In genomic region chr22:29312218-29313125, GRCh38 we compare ENCODE assay signal across 19 cellular contexts. TPM values are rescaled to one million over a fixed set of nuclear protein-coding genes. Genes with fewer than 3 reads are reported as not detected.
DNase-seq lines count a peak whose midpoint lies in the region; ATAC-seq and TF ChIP-seq lines count a peak whose summit lies in the region.
"Had no signal": no experiment of that assay in that cellular context is flagged by ENCODE, and none has a peak within 500 bp of the region (broad histone marks: within the 10 kb centered on the region; RNA-seq: fewer than 3 reads in every experiment).

No MANE protein-coding gene starts in this region.

- H3K27ac ChIP-seq in left ventricle myocardium inferior (replicated peaks), result peak overlapping the region; percentile 97

- H3K27ac Mint-ChIP-seq in chondrocyte (ENCODE audit: unreplicated experiment) (peak overlapping the region; percentile 78), nephron (no peak overlapping the region)
- H3K27ac Mint-ChIP-seq: GM23338; T-helper 1 cell treated with Interleukin-12 subunit alpha and Interleukin-12 subunit beta and Interleukin-4 antibody, amounts not matched to agents 30 μg/mL and 1 μg/mL, for 36 hours had no signal

- H3K4me1 ChIP-seq in left ventricle myocardium inferior, result peaks cover 86% of the 10 kb centered on the region

- no peak for DNase-seq in left ventricle myocardium inferior
- DNase-seq in Right ventricle myocardium superior, result no peak
- DNase-seq in chondrocyte (ENCODE audit: low spot score), result peak; percentile 33
- DNase-seq in NCI-H2171 (lab: John Stamatoyannopoulos, UW), result no peak
- DNase-seq in NCI-H2107 (lab: John Stamatoyannopoulos, UW), result no peak
- no peak for DNase-seq in effector CD8-positive, alpha-beta T cell (lab: John Stamatoyannopoulos, UW)
- DNase-seq in activated CD4-positive, CD25-positive, alpha-beta regulatory T cell (lab: John Stamatoyannopoulos, UW), result no peak
- DNase-seq: activated CD4-positive, CD25-positive, alpha-beta regulatory T cell treated with anti-CD3 and anti-CD28 coated beads, Interleukin-2, amount 50 U/mL, for 72 hours; AML-193; DMS153; IMR-90; MV-4-11; NCI-H2081 treated with DMSO at 0.1 percent for 48 hours; NCI-H748 treated with DMSO at 0.1 percent for 48 hours had no signal

- H3K27me3 Mint-ChIP-seq in chondrocyte (ENCODE audit: low read depth) (peaks cover 14% of the 10 kb centered on the region), nephron (ENCODE audit: low read depth) (peaks cover 52% of the 10 kb centered on the region)

- H3K27me3 ChIP-seq in left ventricle myocardium inferior (ENCODE audit: low read depth), result peaks cover 34% of the 10 kb centered on the region

- H3K4me1 Mint-ChIP-seq in chondrocyte (ENCODE audit: low read depth) (peaks cover 45% of the 10 kb centered on the region), nephron (peaks cover 17% of the 10 kb centered on the region)

- no peak for ATAC-seq in Right ventricle myocardium superior (ENCODE audit: poor library complexity)

- H3K36me3 Mint-ChIP-seq in chondrocyte (ENCODE audit: low read depth) (peaks cover 13% of the 10 kb centered on the region), nephron (ENCODE audit: low read depth) (peaks cover 5% of the 10 kb centered on the region)

- H3K9me3 Mint-ChIP-seq in chondrocyte (ENCODE audit: low read depth) (no peaks in the 10 kb centered on the region), nephron (no peaks in the 10 kb centered on the region)
- H3K9me3 Mint-ChIP-seq: T-helper 1 cell treated with Interleukin-12 subunit alpha and Interleukin-12 subunit beta and Interleukin-4 antibody, amounts not matched to agents 30 μg/mL and 1 μg/mL, for 36 hours had no signal

- no peak overlapping the region for H3K4me3 ChIP-seq in left ventricle myocardium inferior
- H3K4me3 ChIP-seq: GM23338 had no signal

- H3K4me3 Mint-ChIP-seq in chondrocyte (ENCODE audit: unreplicated experiment) (no peak overlapping the region), nephron (peak overlapping the region; percentile 11 to 40 (median 17))
- H3K4me3 Mint-ChIP-seq: GM23338; T-helper 1 cell treated with Interleukin-12 subunit alpha and Interleukin-12 subunit beta and Interleukin-4 antibody, amounts not matched to agents 30 μg/mL and 1 μg/mL, for 36 hours had no signal

- TF ChIP-seq CTCF in left ventricle myocardium inferior (IDR thresholded peaks at IDR 0.05; ENCODE audit: borderline replicate concordance) (no peak), chondrocyte (IDR thresholded peaks at IDR 0.05) (no peak), nephron (IDR thresholded peaks at IDR 0.05; ENCODE audit: unreplicated experiment in 3 of 3) (no peak)

- no peaks in the 10 kb centered on the region for H3K9me3 ChIP-seq in left ventricle myocardium inferior (replicated peaks)
- H3K9me3 ChIP-seq: tibial nerve had no signal

- H3K36me3 ChIP-seq in left ventricle myocardium inferior, result no peaks in the 10 kb centered on the region
- H3K36me3 ChIP-seq: tibial nerve had no signal

- intact Hi-C loops in left ventricle myocardium inferior (cut with micrococcal nuclease), result no loop called here
- intact Hi-C loops in Right ventricle myocardium superior (cut with DNase I), result no loop called here

RNA-seq across cellular contexts. Expression of gene RASL10A, which starts 3.0 kb away (rescaled TPM):
- total RNA-seq in left ventricle myocardium inferior (1.4 TPM), Right ventricle myocardium superior (1.3 TPM), chondrocyte (0.27 to 1.2 TPM (median 0.31 TPM) in 3 replicates)
- total RNA-seq: cerebellum, IMR-90 had no signal

RNA-seq across cellular contexts. Expression of gene GAS2L1, which starts 6.0 kb away (rescaled TPM):
- total RNA-seq in left ventricle myocardium inferior (22.4 TPM), Right ventricle myocardium superior (24.4 TPM), chondrocyte (34.5 to 35.6 TPM (median 34.8 TPM) in 3 replicates)

RNA-seq across cellular contexts. Expression of gene EWSR1, which starts 44.4 kb away (rescaled TPM):
- total RNA-seq in left ventricle myocardium inferior, result 122 TPM
- 108 TPM for total RNA-seq in Right ventricle myocardium superior
- total RNA-seq in chondrocyte, result 139 to 205 TPM (median 144 TPM) in 3 replicates

RNA-seq across cellular contexts. Expression of gene RHBDD3, which starts 44.7 kb away (rescaled TPM):
- total RNA-seq in left ventricle myocardium inferior, result 15.0 TPM
- 11.7 TPM for total RNA-seq in Right ventricle myocardium superior
- total RNA-seq in chondrocyte, result 29.5 to 37.6 TPM (median 30.9 TPM) in 3 replicates
